22 cellular contexts compared by ENCODE assay signal in the genomic region with DNA sequence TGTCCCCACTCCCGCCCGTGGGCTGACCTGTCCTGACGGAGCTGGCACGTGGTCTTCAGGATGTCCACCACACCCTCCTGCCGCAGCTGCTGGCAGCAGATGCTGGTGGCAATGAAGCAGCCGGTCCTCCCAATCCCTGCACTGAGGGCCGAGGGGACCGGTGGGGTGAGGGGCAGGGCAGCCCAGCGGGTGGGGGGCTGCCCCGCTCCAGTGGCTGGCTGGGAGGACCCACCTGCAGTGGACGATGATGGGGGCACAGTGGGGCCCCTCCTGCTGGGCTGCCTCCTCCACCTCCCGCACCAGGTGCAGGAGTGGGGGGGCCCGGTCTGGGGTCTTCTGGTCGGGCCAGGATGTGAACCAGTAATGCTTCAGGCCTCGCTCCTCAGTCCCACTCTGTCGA. TPM values are rescaled to one million over a fixed set of nuclear protein-coding genes. Genes with fewer than 3 reads are reported as not detected.
A peak's percentile ranks its signal among the peaks of the same experiment; 100 is the strongest.
DNase-seq lines count a peak whose midpoint lies in the region; ATAC-seq, FAIRE-seq and TF ChIP-seq lines count a peak whose summit lies in the region.
"Had no signal": no experiment of that assay in that cellular context is flagged by ENCODE, and none has a peak within 500 bp of the region (broad histone marks: within the 10 kb centered on the region; RNA-seq: fewer than 3 reads in every experiment).

No MANE protein-coding gene starts in this region.

- H3K27me3 ChIP-seq in HepG2 (ENCODE audit: control insufficient read depth in 1 of 2, insufficient read depth in 2 of 2, low read length in 2 of 2) (peaks cover 6 to 45% of the 10 kb centered on the region in 2 experiments; a peak in 3 of 5 replicates), right lobe of liver (no peaks in the 10 kb centered on the region)
- H3K27me3 ChIP-seq: BLaER1 treated with 17β-estradiol and CSF1 and Interleukin-3, amounts not matched to agents 10 nM and 100 nM had no signal

- TF ChIP-seq RAD21 in HepG2 (CRISPR knock-in tag; IDR thresholded peaks at IDR 0.05), result no peak

- no peak overlapping the region for H3K4me3 Mint-ChIP-seq in T-helper 17 cell
- H3K4me3 Mint-ChIP-seq in stimulated activated memory B cell treated with anti-CD40 and anti-IgM and Interleukin-4, amounts not matched to agents 10 μg/mL and 1 μg/mL and 100 μg/mL, for 72 hours, result no peak overlapping the region
- H3K4me3 Mint-ChIP-seq: B cell; CD4-positive, alpha-beta T cell; CD8-positive, alpha-beta T cell had no signal

- TF ChIP-seq POLR2A in HepG2 (IDR thresholded peaks at IDR 0.05; ENCODE audit: insufficient read depth in 1 of 2, low read depth in 2 of 2, low read length in 2 of 2) (no peak), right lobe of liver (IDR thresholded peaks at IDR 0.05) (no peak)

- no peak for DNase-seq in HepG2 (ENCODE audit: low spot score)
- DNase-seq in right lobe of liver, result no peak
- DNase-seq in T-helper 17 cell, result no peak
- DNase-seq in iPS-NIHi11 (ENCODE audit: low spot score), result no peak
- DNase-seq: AML-193; Caco-2; Calu3; CD4-positive, alpha-beta T cell; CD8-positive, alpha-beta T cell; DMS79 treated with DMSO at 0.1 percent for 48 hours; GF-D8 had no signal

- H3K27ac ChIP-seq in HepG2 (ENCODE audit: extremely low read length, insufficient read depth, low read length) (no peak overlapping the region), right lobe of liver (no peak overlapping the region)
- H3K27ac ChIP-seq: 22Rv1; A549; BLaER1 treated with 17β-estradiol and CSF1 and Interleukin-3, amounts not matched to agents 10 nM and 100 nM; C4-2B had no signal

- H3K4me3 ChIP-seq in HepG2 (replicated peaks in 1 of 3; ENCODE audit: insufficient read depth in 1 of 3, low read depth in 2 of 3, low read length in 3 of 3) (no peak overlapping the region), right lobe of liver (no peak overlapping the region)
- H3K4me3 ChIP-seq: A549; BLaER1 treated with 17β-estradiol and CSF1 and Interleukin-3, amounts not matched to agents 10 nM and 100 nM had no signal

- CTCF ChIA-PET in HepG2 (lab: Yijun Ruan, JAX; ENCODE audit: low intra/inter-chr PET ratio, low total read pairs), result interaction anchor here (1.6 kb wide), 1 partner anchor 189 kb away, joined by 3 read pairs; no protein-coding TSS in a partner anchor

- no peaks in the 10 kb centered on the region for H3K9me3 ChIP-seq in HepG2 (ENCODE audit: low read length)
- H3K9me3 ChIP-seq in right lobe of liver, result no peaks in the 10 kb centered on the region
- no peaks in the 10 kb centered on the region for H3K9me3 ChIP-seq in T-helper 17 cell (ENCODE audit: control insufficient read depth, low read length, poor library complexity, severe bottlenecking)
- H3K9me3 ChIP-seq: A549; BLaER1 treated with 17β-estradiol and CSF1 and Interleukin-3, amounts not matched to agents 10 nM and 100 nM; Caco-2 had no signal

- H3K79me2 ChIP-seq in HepG2 (ENCODE audit: insufficient read depth, low read length), result no peaks in the 10 kb centered on the region

- no peaks in the 10 kb centered on the region for H4K20me1 ChIP-seq in HepG2 (ENCODE audit: insufficient read depth, low read length)
- H4K20me1 ChIP-seq: BLaER1 treated with 17β-estradiol and CSF1 and Interleukin-3, amounts not matched to agents 10 nM and 100 nM had no signal

- no peaks in the 10 kb centered on the region for H3K36me3 Mint-ChIP-seq in T-helper 17 cell (ENCODE audit: low read depth)
- H3K36me3 Mint-ChIP-seq in stimulated activated memory B cell treated with anti-CD40 and anti-IgM and Interleukin-4, amounts not matched to agents 10 μg/mL and 1 μg/mL and 100 μg/mL, for 72 hours, result no peaks in the 10 kb centered on the region
- H3K36me3 Mint-ChIP-seq: CD8-positive, alpha-beta T cell had no signal

- H3K9me3 Mint-ChIP-seq in stimulated activated memory B cell treated with anti-CD40 and anti-IgM and Interleukin-4, amounts not matched to agents 10 μg/mL and 1 μg/mL and 100 μg/mL, for 72 hours, result no peaks in the 10 kb centered on the region
- H3K9me3 Mint-ChIP-seq: CD4-positive, alpha-beta T cell; CD8-positive, alpha-beta T cell had no signal

- no peaks in the 10 kb centered on the region for H3K27me3 Mint-ChIP-seq in T-helper 17 cell
- H3K27me3 Mint-ChIP-seq in stimulated activated memory B cell treated with anti-CD40 and anti-IgM and Interleukin-4, amounts not matched to agents 10 μg/mL and 1 μg/mL and 100 μg/mL, for 72 hours, result no peaks in the 10 kb centered on the region
- H3K27me3 Mint-ChIP-seq: B cell; CD4-positive, alpha-beta T cell had no signal

- in situ Hi-C loops in HepG2 (cut with HindIII; ENCODE audit: extremely low pct_ligation_motif_present, low pct_unique_long_range_greater_than_20kb), result no loop called here

- TF ChIP-seq EP300 in HepG2 (IDR thresholded peaks at IDR 0.05; ENCODE audit: low read depth in 2 of 2, low read length in 2 of 2) (no peak), HepG2 (CRISPR knock-in tag; IDR thresholded peaks at IDR 0.05; ENCODE audit: borderline replicate concordance) (no peak)

- POLR2A ChIA-PET in HepG2 (lab: Yijun Ruan, JAX), result no interaction called here

- H3K4me1 Mint-ChIP-seq in T-helper 17 cell, result peaks cover 12% of the 10 kb centered on the region
- H3K4me1 Mint-ChIP-seq in stimulated activated memory B cell treated with anti-CD40 and anti-IgM and Interleukin-4, amounts not matched to agents 10 μg/mL and 1 μg/mL and 100 μg/mL, for 72 hours, result peaks cover 32% of the 10 kb centered on the region

- no peak overlapping the region for H3K4me2 ChIP-seq in HepG2 (ENCODE audit: low read depth, low read length)
- H3K4me2 ChIP-seq: A549; BLaER1 treated with 17β-estradiol and CSF1 and Interleukin-3, amounts not matched to agents 10 nM and 100 nM had no signal

- H3K27ac Mint-ChIP-seq in T-helper 17 cell, result peak overlapping the region; percentile 62
- H3K27ac Mint-ChIP-seq in stimulated activated memory B cell treated with anti-CD40 and anti-IgM and Interleukin-4, amounts not matched to agents 10 μg/mL and 1 μg/mL and 100 μg/mL, for 72 hours, result no peak overlapping the region
- H3K27ac Mint-ChIP-seq: B cell; CD4-positive, alpha-beta T cell; CD8-positive, alpha-beta T cell had no signal

- no peak for ATAC-seq in HepG2
- ATAC-seq in right lobe of liver, result no peak
- ATAC-seq in T-helper 17 cell, result no peak
- peak; percentile 40 for ATAC-seq in stimulated activated memory B cell treated with anti-CD40 and anti-IgM and Interleukin-4, amounts not matched to agents 10 μg/mL and 1 μg/mL and 100 μg/mL, for 72 hours
- ATAC-seq: A549; CD8-positive, alpha-beta T cell had no signal

- no peak for TF ChIP-seq CTCF in HepG2 (CRISPR knock-in tag; IDR thresholded peaks at IDR 0.05)
- no peak for TF ChIP-seq CTCF in right lobe of liver (IDR thresholded peaks at IDR 0.05)

- H3K9ac ChIP-seq in HepG2 (ENCODE audit: insufficient read depth, low read depth, low read length), result no peak overlapping the region
- H3K9ac ChIP-seq: BLaER1 treated with 17β-estradiol and CSF1 and Interleukin-3, amounts not matched to agents 10 nM and 100 nM had no signal

- no peak overlapping the region for H2AFZ ChIP-seq in HepG2 (ENCODE audit: low read length)

- H3K36me3 ChIP-seq in HepG2 (replicated peaks in 1 of 2; ENCODE audit: control insufficient read depth in 1 of 2, insufficient read depth in 2 of 2, low read length in 2 of 2), result no peaks in the 10 kb centered on the region
- no peaks in the 10 kb centered on the region for H3K36me3 ChIP-seq in right lobe of liver
- H3K36me3 ChIP-seq: BLaER1 treated with 17β-estradiol and CSF1 and Interleukin-3, amounts not matched to agents 10 nM and 100 nM had no signal

- H3K4me1 ChIP-seq in HepG2 (ENCODE audit: insufficient read depth, low read length) (no peaks in the 10 kb centered on the region), right lobe of liver (no peaks in the 10 kb centered on the region)
- H3K4me1 ChIP-seq: A549 had no signal

- no peak for FAIRE-seq in HepG2 (lab: Jason Lieb, UNC)
- FAIRE-seq: A549, D721Med, G401.6, GM12891, GM19239 had no signal

- 9% methylated on average over 9 of the region's 16 CpGs for WGBS in HepG2 (ENCODE audit: low lambda C conversion rate)
- WGBS in right lobe of liver (ENCODE audit: insufficient coverage, low coverage, low lambda C conversion rate, missing lambda C conversion rate), result 75% methylated on average over 12 of the region's 16 CpGs

- no TSS peak for BruUV-seq in HepG2 (replicated peaks; lab: Mats Ljungman, UMichigan)

- intact Hi-C loops in HepG2 (cut with micrococcal nuclease; ENCODE audit: unreplicated experiment) (no loop called here), right lobe of liver (cut with DNase I) (no loop called here)

RNA-seq across cellular contexts. Expression of a gene that starts 3.4 kb away (rescaled TPM):
- total RNA-seq in HepG2 (2016; rRNA removed; fragmentation: Illumina TruSeq; extraction: Trizol), result not detected in 2 replicates
- not detected in 2 replicates for total RNA-seq in HepG2 (2016; cell fraction: cytosol; rRNA removed; fragmentation: Illumina TruSeq; extraction: Trizol; ENCODE audit: low read depth)
- not detected in 2 replicates for total RNA-seq in HepG2 (2016; cell fraction: insoluble cytoplasmic fraction; rRNA removed; fragmentation: Illumina TruSeq; extraction: Trizol)
- not detected in 2 replicates for total RNA-seq in HepG2 (2016; cell fraction: membrane; rRNA removed; fragmentation: Illumina TruSeq; extraction: Trizol)
- total RNA-seq in HepG2 (2016; cell fraction: nucleus; rRNA removed; fragmentation: Illumina TruSeq; extraction: Trizol), result not detected in 2 replicates
- not detected in 2 replicates for polyA plus RNA-seq in HepG2 (2011; rRNA removed)
- not detected in 2 replicates for polyA plus RNA-seq in HepG2 (2011; cell fraction: cytosol; rRNA removed)
- not detected in 2 replicates for polyA plus RNA-seq in HepG2 (2011; cell fraction: nucleus; rRNA removed)
- not detected in 2 replicates for polyA plus RNA-seq in HepG2 (2012)
- polyA plus RNA-seq in HepG2 (2016; cell fraction: cytosol; fragmentation: Illumina TruSeq; extraction: Trizol; ENCODE audit: low read depth), result not detected in 2 replicates
- polyA plus RNA-seq in HepG2 (2016; cell fraction: insoluble cytoplasmic fraction; fragmentation: Illumina TruSeq; extraction: Trizol; ENCODE audit: low read depth), result not detected in 2 replicates
- polyA plus RNA-seq in HepG2 (2016; cell fraction: membrane; fragmentation: Illumina TruSeq; extraction: Trizol; ENCODE audit: low read depth), result not detected in 2 replicates
- not detected in 2 replicates for polyA plus RNA-seq in HepG2 (2016; cell fraction: nucleus; fragmentation: Illumina TruSeq; extraction: Trizol; ENCODE audit: insufficient read depth, low read depth)
- polyA minus RNA-seq in HepG2 (2011; rRNA and poly(A)+ RNA removed; ENCODE audit: low replicate concordance), result not detected in 2 replicates
- polyA minus RNA-seq in HepG2 (2011; cell fraction: cytosol; rRNA and poly(A)+ RNA removed), result not detected in 2 replicates
- polyA minus RNA-seq in HepG2 (2011; cell fraction: nucleus; rRNA and poly(A)+ RNA removed), result not detected in 2 replicates
- under 1 TPM in 3 of 6 experiments, not detected in 3; 0.04 to 0.32 (median 0.12) TPM for total RNA-seq in right lobe of liver
- 1 to 10 TPM; 2.0 to 9.4 TPM for total RNA-seq in T-helper 17 cell
- total RNA-seq: A172, Caco-2, Calu3 had no signal

RNA-seq across cellular contexts. Expression of a gene that starts 30.8 kb away (rescaled TPM):
- 0.07 TPM in 1 of 2 replicates, not detected in the other for total RNA-seq in HepG2 (2016; rRNA removed; fragmentation: Illumina TruSeq; extraction: Trizol)
- not detected in 2 replicates for total RNA-seq in HepG2 (2016; cell fraction: cytosol; rRNA removed; fragmentation: Illumina TruSeq; extraction: Trizol; ENCODE audit: low read depth)
- 0.28 TPM in 1 of 2 replicates, not detected in the other for total RNA-seq in HepG2 (2016; cell fraction: insoluble cytoplasmic fraction; rRNA removed; fragmentation: Illumina TruSeq; extraction: Trizol)
- not detected in 2 replicates for total RNA-seq in HepG2 (2016; cell fraction: membrane; rRNA removed; fragmentation: Illumina TruSeq; extraction: Trizol)
- total RNA-seq in HepG2 (2016; cell fraction: nucleus; rRNA removed; fragmentation: Illumina TruSeq; extraction: Trizol), result 0.16 and 0.47 TPM in 2 replicates
- 0.03 and 0.04 TPM in 2 replicates for polyA plus RNA-seq in HepG2 (2011; rRNA removed)
- 0.03 and 0.06 TPM in 2 replicates for polyA plus RNA-seq in HepG2 (2011; cell fraction: cytosol; rRNA removed)
- 0.10 and 0.32 TPM in 2 replicates for polyA plus RNA-seq in HepG2 (2011; cell fraction: nucleus; rRNA removed)
- polyA plus RNA-seq in HepG2 (2012), result 0.04 TPM in 1 of 2 replicates, not detected in the other
- not detected in 2 replicates for polyA plus RNA-seq in HepG2 (2016; cell fraction: cytosol; fragmentation: Illumina TruSeq; extraction: Trizol; ENCODE audit: low read depth)
- not detected in 2 replicates for polyA plus RNA-seq in HepG2 (2016; cell fraction: insoluble cytoplasmic fraction; fragmentation: Illumina TruSeq; extraction: Trizol; ENCODE audit: low read depth)
- not detected in 2 replicates for polyA plus RNA-seq in HepG2 (2016; cell fraction: membrane; fragmentation: Illumina TruSeq; extraction: Trizol; ENCODE audit: low read depth)
- polyA plus RNA-seq in HepG2 (2016; cell fraction: nucleus; fragmentation: Illumina TruSeq; extraction: Trizol; ENCODE audit: insufficient read depth, low read depth), result 0.16 TPM in 1 of 2 replicates, not detected in the other
- polyA minus RNA-seq in HepG2 (2011; rRNA and poly(A)+ RNA removed; ENCODE audit: low replicate concordance), result 0.54 and 1.2 TPM in 2 replicates
- not detected in 2 replicates for polyA minus RNA-seq in HepG2 (2011; cell fraction: cytosol; rRNA and poly(A)+ RNA removed)
- polyA minus RNA-seq in HepG2 (2011; cell fraction: nucleus; rRNA and poly(A)+ RNA removed), result 0.12 and 0.26 TPM in 2 replicates
- 1 to 10 TPM; 2.0 to 4.9 (median 3.8) TPM for total RNA-seq in right lobe of liver
- total RNA-seq in T-helper 17 cell, result 1 to 10 TPM; 5.4 to 6.1 TPM
